In genomic region chr2:28750316-28751101, GRCh38 we compare ENCODE assay signal across 8 cellular contexts. TPM values are rescaled to one million over a fixed set of nuclear protein-coding genes. Genes with fewer than 3 reads are reported as not detected.
DNase-seq lines count a peak whose midpoint lies in the region; ATAC-seq and TF ChIP-seq lines count a peak whose summit lies in the region.

No MANE protein-coding gene starts in this region.

- 72 to 84% methylated on average over 5 to 9 of the region's 9 CpGs for WGBS in endodermal cell (ENCODE audit: insufficient coverage in 1 of 2, insufficient read length in 1 of 2), 2 experiments

- H3K27me3 Mint-ChIP-seq in activated CD4-positive, alpha-beta T cell treated with anti-CD3 and anti-CD28 coated beads, Interleukin-2, amount 10 ng/mL, durations not matched to agents 24 days and 14 days: no peaks in the 10 kb centered on the region
- H3K27me3 Mint-ChIP-seq in endodermal cell (ENCODE audit: insufficient read depth) (no peaks in the 10 kb centered on the region), type B pancreatic cell (no peaks in the 10 kb centered on the region)

- peak overlapping the region; percentile 95 for H3K27ac ChIP-seq in endodermal cell (ENCODE audit: low read depth, low read length)

- peak overlapping the region; percentile 98 for H3K4me3 Mint-ChIP-seq in activated CD4-positive, alpha-beta T cell treated with anti-CD3 and anti-CD28 coated beads, Interleukin-2, amount 10 ng/mL, durations not matched to agents 24 days and 14 days
- H3K4me3 Mint-ChIP-seq in endodermal cell (peak overlapping the region; percentile 86), type B pancreatic cell (peak overlapping the region; percentile 95)

- no peaks in the 10 kb centered on the region for H3K9me3 ChIP-seq in endodermal cell (ENCODE audit: control insufficient read depth, low read length)

- DNase-seq in D341Med (ENCODE audit: low spot score) (peak; percentile 24), endodermal cell (no peak), myocyte (ENCODE audit: low read depth) (peak; percentile 65), type B pancreatic cell (ENCODE audit: extremely low spot score, unreplicated experiment) (no peak)
- peak; percentile 12 for DNase-seq in Jurkat, Clone E6-1 (ENCODE audit: low read depth, low spot score)
- DNase-seq in activated CD4-positive, alpha-beta T cell treated with anti-CD3 and anti-CD28 coated beads, Interleukin-2, amount 10 ng/mL, durations not matched to agents 24 days and 14 days: peak; percentile 82

- H3K36me3 Mint-ChIP-seq in activated CD4-positive, alpha-beta T cell treated with anti-CD3 and anti-CD28 coated beads, Interleukin-2, amount 10 ng/mL, durations not matched to agents 24 days and 14 days (ENCODE audit: low read depth): peaks cover 15% of the 10 kb centered on the region
- peaks cover 6% of the 10 kb centered on the region for H3K36me3 Mint-ChIP-seq in endodermal cell (ENCODE audit: low read depth)
- peaks cover 3% of the 10 kb centered on the region for H3K36me3 Mint-ChIP-seq in type B pancreatic cell

- no peaks in the 10 kb centered on the region for H3K27me3 ChIP-seq in endodermal cell (ENCODE audit: control insufficient read depth, insufficient read depth, low read length, poor library complexity, severe bottlenecking)

- peak overlapping the region; percentile 98 for H3K27ac Mint-ChIP-seq in activated CD4-positive, alpha-beta T cell treated with anti-CD3 and anti-CD28 coated beads, Interleukin-2, amount 10 ng/mL, durations not matched to agents 24 days and 14 days
- peak overlapping the region; percentile 98 for H3K27ac Mint-ChIP-seq in endodermal cell
- peak overlapping the region; percentile 96 for H3K27ac Mint-ChIP-seq in type B pancreatic cell

- H3K36me3 ChIP-seq in endodermal cell (ENCODE audit: control insufficient read depth, insufficient read depth, low read length): no peaks in the 10 kb centered on the region

- no peak for ATAC-seq in esophagus mucosa
- ATAC-seq in HG03565 (IDR thresholded peaks at IDR 0.05; ENCODE audit: unreplicated experiment): no peak

- H3K9me3 Mint-ChIP-seq in activated CD4-positive, alpha-beta T cell treated with anti-CD3 and anti-CD28 coated beads, Interleukin-2, amount 10 ng/mL, durations not matched to agents 24 days and 14 days: no peaks in the 10 kb centered on the region
- H3K9me3 Mint-ChIP-seq in endodermal cell (peaks cover 7% of the 10 kb centered on the region), type B pancreatic cell (no peaks in the 10 kb centered on the region)

- peak overlapping the region; percentile 84 for H3K9ac ChIP-seq in endodermal cell (ENCODE audit: extremely low read depth, low read length, poor library complexity, severe bottlenecking)

- peaks cover 13% of the 10 kb centered on the region for H3K4me1 ChIP-seq in endodermal cell (ENCODE audit: control insufficient read depth, insufficient read depth, low read length)

- peak overlapping the region; percentile 91 for H3K4me3 ChIP-seq in Jurkat, Clone E6-1 (ENCODE audit: low read length)
- H3K4me3 ChIP-seq in endodermal cell (ENCODE audit: low read length): peak overlapping the region; percentile 91

- peaks cover 48% of the 10 kb centered on the region for H3K4me1 Mint-ChIP-seq in activated CD4-positive, alpha-beta T cell treated with anti-CD3 and anti-CD28 coated beads, Interleukin-2, amount 10 ng/mL, durations not matched to agents 24 days and 14 days
- peaks cover 28% of the 10 kb centered on the region for H3K4me1 Mint-ChIP-seq in endodermal cell
- peaks cover 27% of the 10 kb centered on the region for H3K4me1 Mint-ChIP-seq in type B pancreatic cell (ENCODE audit: unreplicated experiment)

- intact Hi-C loops in activated CD4-positive, alpha-beta T cell treated with anti-CD3 and anti-CD28 coated beads, Interleukin-2, amount 10 ng/mL, durations not matched to agents 24 days and 14 days (cut with micrococcal nuclease): loop anchor here (1.0 to 5.0 kb wide), 5 partner anchors 71 to 358 kb away; partner anchors contain the start of gene FOSL2

- TF ChIP-seq CTCF in endodermal cell (conservative IDR thresholded peaks at IDR 0.05) (no peak), type B pancreatic cell (conservative IDR thresholded peaks at IDR 0.05) (no peak)

RNA-seq across cellular contexts. Expression of gene PPP1CB, which starts 1.1 kb away (rescaled TPM):
- 50.8 TPM for polyA plus RNA-seq in Jurkat, Clone E6-1 (2012; ENCODE audit: insufficient read depth, insufficient read length)
- 246 and 251 TPM in 2 replicates for total RNA-seq in activated CD4-positive, alpha-beta T cell treated with anti-CD3 and anti-CD28 coated beads, Interleukin-2, amount 10 ng/mL, durations not matched to agents 24 days and 14 days
- total RNA-seq in endodermal cell (100 to 1,000 TPM; 175 to 201 TPM), myocyte (212 and 270 TPM in 2 replicates), type B pancreatic cell (ENCODE audit: low replicate concordance) (222 and 227 TPM in 2 replicates), esophagus mucosa (327 TPM)
- polyA plus RNA-seq in endodermal cell (2013, experiment 1 of 2): 107 TPM
- polyA plus RNA-seq in endodermal cell (2013, experiment 2 of 2): 113 TPM
- 70.9 TPM for polyA plus RNA-seq in myocyte (2012)

Comparison
In these comparisons a context has a peak if more than half of its experiments do, and no peak if none do; other contexts are left out.
1. DNase-seq: peak in D341Med (single experiment), Jurkat, Clone E6-1 (single experiment), activated CD4-positive, alpha-beta T cell treated with anti-CD3 and anti-CD28 coated beads, Interleukin-2, amount 10 ng/mL, durations not matched to agents 24 days and 14 days (single experiment) and myocyte (single experiment); none in endodermal cell (single experiment) and type B pancreatic cell (single experiment).
2. Peak in every context shown above with its lines, with median percentiles within 50 percentile points of each other: H3K27ac Mint-ChIP-seq and H3K4me3 Mint-ChIP-seq.